1 cellular context compared by ENCODE assay signal in the genomic region with DNA sequence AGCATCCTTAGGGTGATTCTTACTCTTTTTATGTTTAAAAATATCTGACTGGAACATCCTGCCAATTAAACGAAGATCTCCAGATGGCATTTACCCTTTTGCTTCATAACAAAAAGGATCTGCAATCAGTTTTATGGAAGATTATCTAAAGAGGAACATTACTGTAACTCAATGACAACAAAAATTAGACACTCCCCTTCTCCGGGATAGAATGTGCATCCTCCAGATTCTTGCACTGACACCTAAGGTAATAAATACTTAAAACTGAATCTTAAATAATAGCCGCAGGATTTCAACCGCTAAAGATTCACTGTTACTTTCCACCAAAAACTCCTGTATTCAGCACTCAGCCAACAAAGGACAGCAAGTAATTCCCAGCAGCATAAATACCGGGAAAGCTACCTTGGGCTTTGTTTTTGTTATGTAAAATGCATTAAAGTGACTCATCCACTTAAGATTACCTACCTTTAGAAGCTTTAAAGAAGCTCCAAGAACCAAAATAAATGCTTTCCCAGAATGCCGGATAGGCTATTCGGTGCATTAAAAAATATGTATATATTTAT.
TF ChIP-seq lines count a peak whose summit lies in the region.

No MANE protein-coding gene starts in this region.

TF ChIP-seq in HEK293T, 16 proteins besides CTCF, POLR2A, EP300 and RAD21 (continued from another document):
- TF ChIP-seq CTBP1 (IDR thresholded peaks at IDR 0.05; ENCODE audit: borderline replicate concordance) (no peak), FOXK2 (IDR thresholded peaks at IDR 0.05) (no peak), ARNT (IDR thresholded peaks at IDR 0.05) (no peak), ELF4 (IDR thresholded peaks at IDR 0.05) (no peak), SP1 (IDR thresholded peaks at IDR 0.05) (no peak), LEF1 (IDR thresholded peaks at IDR 0.05; ENCODE audit: borderline replicate concordance) (no peak)
